Comparison of ENCODE assay signal across 8 cellular contexts in genomic region chr22:39437836-39438704, GRCh38. TPM values are rescaled to one million over a fixed set of nuclear protein-coding genes. Genes with fewer than 3 reads are reported as not detected.
DNase-seq lines count a peak whose midpoint lies in the region; ATAC-seq and TF ChIP-seq lines count a peak whose summit lies in the region.

No MANE protein-coding gene starts in this region.

- no peaks in the 10 kb centered on the region for H3K27me3 ChIP-seq in breast epithelium
- peaks cover 10% of the 10 kb centered on the region for H3K27me3 ChIP-seq in transverse colon

- intact Hi-C loops in breast epithelium (cut with DNase I; ENCODE audit: low total_unique reads) (loop anchor here (10.0 kb wide), 1 partner anchor 77 kb away; no protein-coding TSS in a partner anchor), mucosa of descending colon (cut with DNase I, micrococcal nuclease) (no loop called here), transverse colon (cut with DNase I; ENCODE audit: low total_unique reads) (no loop called here)

- H3K4me3 ChIP-seq in breast epithelium, result peak overlapping the region in 2 of 3 donors; percentile 39 to 60
- H3K4me3 ChIP-seq in mucosa of descending colon, result no peak overlapping the region
- H3K4me3 ChIP-seq in transverse colon, result peak overlapping the region in 3 of 4 donors; percentile 10 to 40 (median 17)

- H3K36me3 ChIP-seq in breast epithelium, result no peaks in the 10 kb centered on the region
- H3K36me3 ChIP-seq in mucosa of descending colon (ENCODE audit: low read depth), result no peaks in the 10 kb centered on the region
- no peaks in the 10 kb centered on the region for H3K36me3 ChIP-seq in transverse colon

- H3K4me3 Mint-ChIP-seq in activated CD4-positive, alpha-beta T cell treated with anti-CD3 and anti-CD28 coated beads, Interleukin-2, amount 10 ng/mL, durations not matched to agents 7 days and 5 days, result no peak overlapping the region

- H3K36me3 Mint-ChIP-seq in activated CD4-positive, alpha-beta T cell treated with anti-CD3 and anti-CD28 coated beads, Interleukin-2, amount 10 ng/mL, durations not matched to agents 7 days and 5 days (ENCODE audit: low read depth), result no peaks in the 10 kb centered on the region

- in situ Hi-C loops in transverse colon (cut with MboI; ENCODE audit: low pct_ligation_motif_present in 1 of 4, low pct_unique_long_range_greater_than_20kb in 1 of 4, low sequenced_read_pairs in 3 of 4), result no loop called here

- no peak for DNase-seq in activated CD4-positive, alpha-beta T cell treated with anti-CD3 and anti-CD28 coated beads, Interleukin-2, amount 10 ng/mL, durations not matched to agents 7 days and 5 days
- no peak for DNase-seq in activated CD4-positive, alpha-beta T cell treated with anti-CD3 and anti-CD28 coated beads for 4 hours
- DNase-seq in breast epithelium (ENCODE audit: low spot score in 2 of 2), result no peak
- no peak for DNase-seq in mucosa of descending colon
- peak; percentile 47 for DNase-seq in transverse colon
- no peak for DNase-seq in EL

- H3K4me1 Mint-ChIP-seq in activated CD4-positive, alpha-beta T cell treated with anti-CD3 and anti-CD28 coated beads, Interleukin-2, amount 10 ng/mL, durations not matched to agents 7 days and 5 days, result peaks cover 28% of the 10 kb centered on the region

- CTCF ChIA-PET in activated CD4-positive, alpha-beta T cell treated with anti-CD3 and anti-CD28 coated beads, Interleukin-2, amount 10 ng/mL, durations not matched to agents 7 days and 5 days (lab: Charles Lee), result interaction anchor here (0.6 to 1.5 kb wide), 5 partner anchors 10 to 292 kb away, joined by 3 to 4 read pairs (median 3); no protein-coding TSS in a partner anchor

- peak overlapping the region in 1 of 2 donors; percentile 67 for H3K27ac ChIP-seq in breast epithelium
- H3K27ac ChIP-seq in transverse colon, result peak overlapping the region in 3 of 4 donors; percentile 15 to 55 (median 44)

- no peaks in the 10 kb centered on the region for H3K9me3 Mint-ChIP-seq in activated CD4-positive, alpha-beta T cell treated with anti-CD3 and anti-CD28 coated beads, Interleukin-2, amount 10 ng/mL, durations not matched to agents 7 days and 5 days

- TF ChIP-seq CTCF in breast epithelium (IDR thresholded peaks at IDR 0.05), result no peak
- TF ChIP-seq CTCF in mucosa of descending colon (IDR thresholded peaks at IDR 0.05), result no peak
- no peak for TF ChIP-seq CTCF in transverse colon (IDR thresholded peaks at IDR 0.05)

- no peak for TF ChIP-seq POLR2A in breast epithelium (IDR thresholded peaks at IDR 0.05)
- TF ChIP-seq POLR2A in transverse colon (IDR thresholded peaks at IDR 0.05), result no peak

- peaks cover 15% of the 10 kb centered on the region for H3K27me3 Mint-ChIP-seq in activated CD4-positive, alpha-beta T cell treated with anti-CD3 and anti-CD28 coated beads, Interleukin-2, amount 10 ng/mL, durations not matched to agents 7 days and 5 days

- no peaks in the 10 kb centered on the region for H3K9me3 ChIP-seq in breast epithelium
- H3K9me3 ChIP-seq in mucosa of descending colon, result no peaks in the 10 kb centered on the region
- H3K9me3 ChIP-seq in transverse colon, result no peaks in the 10 kb centered on the region

- ATAC-seq in mucosa of descending colon (peak; percentile 7), HG02798 (IDR thresholded peaks at IDR 0.05; ENCODE audit: poor library complexity, unreplicated experiment) (no peak), HG03139 (IDR thresholded peaks at IDR 0.05; ENCODE audit: unreplicated experiment) (no peak)

- POLR2A ChIA-PET in activated CD4-positive, alpha-beta T cell treated with anti-CD3 and anti-CD28 coated beads, Interleukin-2, amount 10 ng/mL, durations not matched to agents 7 days and 5 days (lab: Charles Lee), result no interaction called here

- no peak for TF ChIP-seq EP300 in transverse colon (IDR thresholded peaks at IDR 0.05; ENCODE audit: low read depth)

- H3K4me1 ChIP-seq in breast epithelium, result peaks cover 0 to 8% of the 10 kb centered on the region in 2 donors
- peaks cover 12% of the 10 kb centered on the region for H3K4me1 ChIP-seq in mucosa of descending colon (ENCODE audit: low read depth)
- peaks cover 6 to 20% (median 9%) of the 10 kb centered on the region in 4 donors for H3K4me1 ChIP-seq in transverse colon

- 31 to 44% methylated on average over 7 to 15 of the region's 15 CpGs for WGBS in transverse colon (ENCODE audit: low coverage in 1 of 2), 2 donors

- peak overlapping the region; percentile 54 for H3K27ac Mint-ChIP-seq in activated CD4-positive, alpha-beta T cell treated with anti-CD3 and anti-CD28 coated beads, Interleukin-2, amount 10 ng/mL, durations not matched to agents 7 days and 5 days

RNA-seq across cellular contexts. Expression of gene MGAT3, which starts 18.7 kb away (rescaled TPM):
- total RNA-seq in activated CD4-positive, alpha-beta T cell treated with anti-CD3 and anti-CD28 coated beads, Interleukin-2, amount 10 ng/mL, durations not matched to agents 7 days and 5 days, result 10 to 100 TPM; 12.8 to 15.5 TPM
- 1 to 10 TPM; 1.9 to 9.4 (median 3.9) TPM for total RNA-seq in breast epithelium
- 1 to 10 TPM; 5.1 to 8.5 (median 6.5) TPM for total RNA-seq in mucosa of descending colon
- total RNA-seq in transverse colon, result 10 to 100 TPM in 1 of 4 donors, 1 to 10 TPM in 3; 1.2 to 10.1 (median 5.2) TPM

RNA-seq across cellular contexts. Expression of gene TAB1, which starts 38.5 kb away (rescaled TPM):
- 10 to 100 TPM; 36.4 to 40.8 TPM for total RNA-seq in activated CD4-positive, alpha-beta T cell treated with anti-CD3 and anti-CD28 coated beads, Interleukin-2, amount 10 ng/mL, durations not matched to agents 7 days and 5 days
- total RNA-seq in breast epithelium (10 to 100 TPM; 15.4 to 17.9 (median 16.0) TPM), mucosa of descending colon (10 to 100 TPM; 19.2 to 29.9 (median 24.8) TPM), transverse colon (10 to 100 TPM; 14.3 to 56.5 (median 24.7) TPM)
